ENCODE assay signal across 8 cellular contexts in the genomic region with DNA sequence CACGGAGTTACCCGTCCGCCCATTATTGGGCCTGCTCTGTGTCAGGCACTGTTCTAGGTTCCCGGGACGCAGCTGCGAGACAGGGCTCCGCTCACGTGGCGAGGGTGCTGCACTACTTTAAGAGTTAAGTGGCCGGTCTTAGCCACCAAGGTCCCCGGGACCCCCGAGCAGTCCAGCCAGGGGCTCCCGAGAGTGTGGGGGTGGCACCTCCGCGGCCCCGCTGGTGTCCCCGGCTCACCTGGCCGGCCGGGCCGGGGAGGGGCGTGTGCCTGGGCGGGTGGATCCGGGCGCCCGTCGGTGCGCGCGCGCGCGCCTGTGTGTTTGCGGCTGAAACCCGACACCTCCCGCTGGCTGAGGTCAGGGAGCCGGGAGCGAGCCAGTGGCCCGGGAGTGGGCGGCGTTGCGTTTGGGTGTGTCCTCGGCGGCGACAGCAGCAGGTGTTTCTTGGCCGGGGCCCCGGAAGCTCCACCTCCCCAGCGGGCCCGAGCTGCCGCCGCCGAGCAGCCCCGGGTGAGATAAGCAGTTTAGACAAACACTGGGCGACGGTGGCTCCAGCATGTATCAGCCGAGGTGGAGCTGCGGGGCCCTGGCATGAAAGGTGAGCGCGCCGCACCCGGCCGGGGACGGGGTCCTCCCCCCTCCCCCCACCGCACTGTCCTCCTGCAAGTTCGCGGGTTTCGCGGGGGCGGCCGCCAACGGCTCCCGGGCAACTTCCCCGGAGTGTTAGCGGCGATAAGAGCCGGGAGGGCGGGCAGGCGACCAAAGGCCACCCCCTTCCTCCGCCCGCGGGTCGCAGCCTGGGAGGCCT. TPM values are rescaled to one million over a fixed set of nuclear protein-coding genes. Genes with fewer than 3 reads are reported as not detected.
DNase-seq lines count a peak whose midpoint lies in the region; ATAC-seq and TF ChIP-seq lines count a peak whose summit lies in the region.

GSE1 (plus strand) TSS at position 522 of the 808 bp plus-strand sequence; CDS start at position 592, 70 bp downstream.

- no peak for TF ChIP-seq CTCF in KMS-11 (conservative IDR thresholded peaks at IDR 0.05; ENCODE audit: low read depth, low read length)
- no peak for TF ChIP-seq CTCF in Peyer's patch (IDR thresholded peaks at IDR 0.05)
- TF ChIP-seq CTCF in foreskin keratinocyte (conservative IDR thresholded peaks at IDR 0.05), result no peak
- no peak for TF ChIP-seq CTCF in neural crest cell (conservative IDR thresholded peaks at IDR 0.05)
- peak in 2 of 6 experiments; percentile 8 to 16 for TF ChIP-seq CTCF in upper lobe of left lung (IDR thresholded peaks at IDR 0.05)

- H3K27me3 ChIP-seq in KMS-11 (ENCODE audit: insufficient read depth, low read depth), result peaks cover 18% of the 10 kb centered on the region; the same call in 1 of the 2 replicates
- no peaks in the 10 kb centered on the region for H3K27me3 ChIP-seq in Peyer's patch
- peaks cover 5% of the 10 kb centered on the region for H3K27me3 ChIP-seq in foreskin keratinocyte
- H3K27me3 ChIP-seq in upper lobe of left lung, result no peaks in the 10 kb centered on the region

- peaks cover 50% of the 10 kb centered on the region for H3K27me3 Mint-ChIP-seq in neural crest cell (ENCODE audit: low read depth)

- peak within 1 kb of the TSS; percentile 84 for H3K27ac ChIP-seq in KMS-11
- peak within 1 kb of the TSS; percentile 87 to 93 (median 90) for H3K27ac ChIP-seq in Peyer's patch
- peak within 1 kb of the TSS; percentile 59 for H3K27ac ChIP-seq in foreskin keratinocyte
- H3K27ac ChIP-seq in upper lobe of left lung, result peak within 1 kb of the TSS; percentile 89 to 94 (median 92)

- H3K4me3 Mint-ChIP-seq in neural crest cell, result peak within 1 kb of the TSS; percentile 71

- 0% methylated on average over 42 of the region's 81 CpGs; no CpG with 5 or more reads in 1 of the 2 donors for WGBS in upper lobe of left lung, 2 donors

- no peaks in the 10 kb centered on the region for H3K36me3 Mint-ChIP-seq in neural crest cell (ENCODE audit: low read depth)

- no peaks in the 10 kb centered on the region for H3K9me3 ChIP-seq in Peyer's patch
- no peaks in the 10 kb centered on the region for H3K9me3 ChIP-seq in upper lobe of left lung

- H3K9me3 Mint-ChIP-seq in neural crest cell, result no peaks in the 10 kb centered on the region

- H3K4me2 ChIP-seq in KMS-11, result peak within 1 kb of the TSS; percentile 84

- peak within 1 kb of the TSS; percentile 78 for H2AFZ ChIP-seq in KMS-11 (ENCODE audit: low read depth)

- TF ChIP-seq EP300 in upper lobe of left lung (IDR thresholded peaks at IDR 0.05), result no peak

- TF ChIP-seq POLR2A in Peyer's patch (IDR thresholded peaks at IDR 0.05), result peak; percentile 94 to 95
- TF ChIP-seq POLR2A in upper lobe of left lung (IDR thresholded peaks at IDR 0.05), result peak in 3 of 4 donors; percentile 42 to 87 (median 73)

- no peak within 1 kb of the TSS for H3K27ac Mint-ChIP-seq in neural crest cell (ENCODE audit: unreplicated experiment)

- ATAC-seq in GM21723 (IDR thresholded peaks at IDR 0.05; ENCODE audit: unreplicated experiment) (peak; percentile 45), foreskin keratinocyte (peak; percentile 22), upper lobe of left lung (ENCODE audit: low FRiP score in 2 of 2) (peak; percentile 57 to 62)

- peaks cover 45% of the 10 kb centered on the region for H3K4me1 Mint-ChIP-seq in neural crest cell

- DNase-seq in Daoy (ENCODE audit: low read depth) (peak; percentile 90), Peyer's patch (peak; percentile 84 to 99 (median 97)), foreskin keratinocyte (peak; percentile 64 to 79), neural crest cell (ENCODE audit: low read depth, low spot score) (peak; percentile 69), upper lobe of left lung (peak; percentile 98)
- peak; percentile 56 for DNase-seq in activated effector memory CD4-positive, alpha-beta T cell treated with Interleukin-2 at 50 U/mL for 16 hours

- peak within 1 kb of the TSS; percentile 81 for H3K9ac ChIP-seq in KMS-11

- no peaks in the 10 kb centered on the region for H3K36me3 ChIP-seq in KMS-11 (ENCODE audit: insufficient read depth)
- H3K36me3 ChIP-seq in Peyer's patch, result no peaks in the 10 kb centered on the region
- peaks cover 0 to 3% (median 0%) of the 10 kb centered on the region in 4 donors for H3K36me3 ChIP-seq in upper lobe of left lung

- H3K4me3 ChIP-seq in KMS-11 (IDR thresholded peaks at IDR 0.05; ENCODE audit: insufficient read depth, low read depth, low read length), result no peak within 1 kb of the TSS
- peak within 1 kb of the TSS; percentile 64 to 82 (median 65) for H3K4me3 ChIP-seq in Peyer's patch
- H3K4me3 ChIP-seq in upper lobe of left lung, result peak within 1 kb of the TSS; percentile 68 to 76 (median 71)

- H3K79me2 ChIP-seq in KMS-11 (ENCODE audit: insufficient read depth, low read depth), result peaks cover 37% of the 10 kb centered on the region

- peaks cover 31% of the 10 kb centered on the region for H3K4me1 ChIP-seq in KMS-11 (ENCODE audit: low read depth, poor library complexity, severe bottlenecking)
- peaks cover 9 to 71% (median 52%) of the 10 kb centered on the region in 4 donors for H3K4me1 ChIP-seq in Peyer's patch
- H3K4me1 ChIP-seq in foreskin keratinocyte, result peaks cover 7% of the 10 kb centered on the region
- H3K4me1 ChIP-seq in upper lobe of left lung, result peaks cover 62 to 87% (median 82%) of the 10 kb centered on the region in 4 donors

- no peaks in the 10 kb centered on the region; the same call in 1 of the 2 replicates for H4K20me1 ChIP-seq in KMS-11 (ENCODE audit: insufficient read depth)

RNA-seq across cellular contexts. Expression of gene GSE1, which starts in this region (rescaled TPM):
- total RNA-seq in Daoy (2014; rRNA removed; shearing (Covaris generic)), result 9.3 and 10.3 TPM in 2 replicates
- total RNA-seq in Peyer's patch (100 to 1,000 TPM in 3 of 4 donors, 10 to 100 TPM in 1; 79.7 to 196 (median 143) TPM), foreskin keratinocyte (5.9 and 8.2 TPM in 2 replicates), neural crest cell (26.7 and 27.3 TPM in 2 replicates), upper lobe of left lung (100 to 1,000 TPM in 2 of 6 donors, 10 to 100 TPM in 4; 80.2 to 332 (median 90.8) TPM)
- polyA plus RNA-seq in foreskin keratinocyte, result 1.9 and 2.1 TPM in 2 replicates
